In the genomic region with DNA sequence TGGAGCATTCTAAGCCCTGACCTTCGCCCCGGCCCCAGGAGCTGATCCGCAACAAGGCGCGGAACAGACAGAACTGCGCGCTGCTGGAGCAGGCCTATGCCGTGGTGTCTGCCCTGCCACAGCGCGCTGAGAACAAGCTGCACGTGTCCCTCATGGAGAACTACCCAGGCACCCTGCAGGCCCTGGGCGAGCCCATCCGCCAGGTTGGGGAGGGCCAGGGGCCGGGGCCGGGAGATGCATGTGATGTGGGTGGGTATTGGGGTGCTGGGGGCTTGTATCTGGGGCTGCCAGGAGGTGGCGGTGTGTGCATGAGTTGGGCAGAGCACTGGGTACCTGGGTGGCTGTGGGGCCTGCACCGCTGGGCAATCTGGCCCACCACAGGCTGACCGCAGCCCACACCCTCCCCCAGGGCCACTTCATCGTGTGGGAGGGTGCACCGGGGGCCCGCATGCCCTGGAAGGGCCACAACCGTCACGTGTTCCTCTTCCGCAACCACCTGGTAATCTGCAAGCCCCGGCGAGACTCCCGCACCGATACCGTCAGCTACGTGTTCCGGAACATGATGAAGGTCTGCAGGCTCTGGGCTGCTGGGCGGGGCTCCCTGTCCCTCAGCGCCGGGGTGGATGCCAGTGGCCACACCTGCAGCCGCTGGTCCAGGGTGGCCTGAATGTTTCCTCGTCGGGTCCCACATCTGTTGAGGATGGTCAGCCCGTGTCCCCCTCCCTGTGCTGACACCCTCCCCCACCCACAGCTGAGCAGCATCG, we compare ENCODE assay signal across 1 cellular context.
TF ChIP-seq lines count a peak whose summit lies in the region.

No MANE protein-coding gene starts in this region.

TF ChIP-seq in K562, 482 proteins besides CTCF, POLR2A, EP300 and RAD21 (continued from another document and continues in another):
- TF ChIP-seq PHF20 (IDR thresholded peaks at IDR 0.05; ENCODE audit: partially characterized antibody): no peak
- TF ChIP-seq ZNF134 (CRISPR knock-in tag; conservative IDR thresholded peaks at IDR 0.05): no peak
- TF ChIP-seq SMAD1 (IDR thresholded peaks at IDR 0.05; ENCODE audit: low read depth, low read length, partially characterized antibody): no peak
- TF ChIP-seq ZNF436 (CRISPR knock-in tag; IDR thresholded peaks at IDR 0.05): no peak
- TF ChIP-seq, protein P1, sequence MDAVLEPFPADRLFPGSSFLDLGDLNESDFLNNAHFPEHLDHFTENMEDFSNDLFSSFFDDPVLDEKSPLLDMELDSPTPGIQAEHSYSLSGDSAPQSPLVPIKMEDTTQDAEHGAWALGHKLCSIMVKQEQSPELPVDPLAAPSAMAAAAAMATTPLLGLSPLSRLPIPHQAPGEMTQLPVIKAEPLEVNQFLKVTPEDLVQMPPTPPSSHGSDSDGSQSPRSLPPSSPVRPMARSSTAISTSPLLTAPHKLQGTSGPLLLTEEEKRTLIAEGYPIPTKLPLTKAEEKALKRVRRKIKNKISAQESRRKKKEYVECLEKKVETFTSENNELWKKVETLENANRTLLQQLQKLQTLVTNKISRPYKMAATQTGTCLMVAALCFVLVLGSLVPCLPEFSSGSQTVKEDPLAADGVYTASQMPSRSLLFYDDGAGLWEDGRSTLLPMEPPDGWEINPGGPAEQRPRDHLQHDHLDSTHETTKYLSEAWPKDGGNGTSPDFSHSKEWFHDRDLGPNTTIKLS (IDR thresholded peaks at IDR 0.05; ENCODE audit: borderline replicate concordance, low read depth): peak; percentile 69; the same call in 1 of the 2 replicates
- no peak; the same call in 1 of the 2 replicates for TF ChIP-seq NCOR1 (IDR thresholded peaks at IDR 0.05)
- no peak for TF ChIP-seq ZNF311 (CRISPR knock-in tag; IDR thresholded peaks at IDR 0.05)
- no peak for TF ChIP-seq ZNF24 (IDR thresholded peaks at IDR 0.05)
- no peak for TF ChIP-seq JUNB (CRISPR knock-in tag; conservative IDR thresholded peaks at IDR 0.05)
- TF ChIP-seq MYBL2 (IDR thresholded peaks at IDR 0.05; ENCODE audit: low read depth): no peak
- no peak for TF ChIP-seq MYBL2 (CRISPR knock-in tag; IDR thresholded peaks at IDR 0.05; ENCODE audit: borderline replicate concordance)
- TF ChIP-seq CHD4 (IDR thresholded peaks at IDR 0.05; ENCODE audit: insufficient read depth, insufficient replicate concordance, low read depth, low read length, poor library complexity, severe bottlenecking): no peak
- no peak for TF ChIP-seq POLR3A (IDR thresholded peaks at IDR 0.05; ENCODE audit: borderline replicate concordance, extremely low read depth, insufficient read depth, insufficient read length)
- TF ChIP-seq SMAD3 (CRISPR knock-in tag; conservative IDR thresholded peaks at IDR 0.05): no peak
- TF ChIP-seq, protein P2, sequence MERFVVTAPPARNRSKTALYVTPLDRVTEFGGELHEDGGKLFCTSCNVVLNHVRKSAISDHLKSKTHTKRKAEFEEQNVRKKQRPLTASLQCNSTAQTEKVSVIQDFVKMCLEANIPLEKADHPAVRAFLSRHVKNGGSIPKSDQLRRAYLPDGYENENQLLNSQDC (CRISPR knock-in tag; IDR thresholded peaks at IDR 0.05): no peak
- TF ChIP-seq NBN (IDR thresholded peaks at IDR 0.05; ENCODE audit: low read depth): no peak; the same call in 1 of the 2 replicates
- TF ChIP-seq GABPA (tag; conservative IDR thresholded peaks at IDR 0.05; ENCODE audit: low read depth): peak; percentile 31; the same call in 1 of the 2 replicates
- no peak for TF ChIP-seq ZNF324 (CRISPR knock-in tag; IDR thresholded peaks at IDR 0.05)
- TF ChIP-seq, protein P3, sequence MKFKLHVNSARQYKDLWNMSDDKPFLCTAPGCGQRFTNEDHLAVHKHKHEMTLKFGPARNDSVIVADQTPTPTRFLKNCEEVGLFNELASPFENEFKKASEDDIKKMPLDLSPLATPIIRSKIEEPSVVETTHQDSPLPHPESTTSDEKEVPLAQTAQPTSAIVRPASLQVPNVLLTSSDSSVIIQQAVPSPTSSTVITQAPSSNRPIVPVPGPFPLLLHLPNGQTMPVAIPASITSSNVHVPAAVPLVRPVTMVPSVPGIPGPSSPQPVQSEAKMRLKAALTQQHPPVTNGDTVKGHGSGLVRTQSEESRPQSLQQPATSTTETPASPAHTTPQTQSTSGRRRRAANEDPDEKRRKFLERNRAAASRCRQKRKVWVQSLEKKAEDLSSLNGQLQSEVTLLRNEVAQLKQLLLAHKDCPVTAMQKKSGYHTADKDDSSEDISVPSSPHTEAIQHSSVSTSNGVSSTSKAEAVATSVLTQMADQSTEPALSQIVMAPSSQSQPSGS (CRISPR knock-in tag; IDR thresholded peaks at IDR 0.05): no peak
- 0 out of 2 replicates have a peak, but pooled peaks have one; percentile 45 for TF ChIP-seq CBX1 (IDR thresholded peaks at IDR 0.05; ENCODE audit: low read depth)
- TF ChIP-seq, protein P4, sequence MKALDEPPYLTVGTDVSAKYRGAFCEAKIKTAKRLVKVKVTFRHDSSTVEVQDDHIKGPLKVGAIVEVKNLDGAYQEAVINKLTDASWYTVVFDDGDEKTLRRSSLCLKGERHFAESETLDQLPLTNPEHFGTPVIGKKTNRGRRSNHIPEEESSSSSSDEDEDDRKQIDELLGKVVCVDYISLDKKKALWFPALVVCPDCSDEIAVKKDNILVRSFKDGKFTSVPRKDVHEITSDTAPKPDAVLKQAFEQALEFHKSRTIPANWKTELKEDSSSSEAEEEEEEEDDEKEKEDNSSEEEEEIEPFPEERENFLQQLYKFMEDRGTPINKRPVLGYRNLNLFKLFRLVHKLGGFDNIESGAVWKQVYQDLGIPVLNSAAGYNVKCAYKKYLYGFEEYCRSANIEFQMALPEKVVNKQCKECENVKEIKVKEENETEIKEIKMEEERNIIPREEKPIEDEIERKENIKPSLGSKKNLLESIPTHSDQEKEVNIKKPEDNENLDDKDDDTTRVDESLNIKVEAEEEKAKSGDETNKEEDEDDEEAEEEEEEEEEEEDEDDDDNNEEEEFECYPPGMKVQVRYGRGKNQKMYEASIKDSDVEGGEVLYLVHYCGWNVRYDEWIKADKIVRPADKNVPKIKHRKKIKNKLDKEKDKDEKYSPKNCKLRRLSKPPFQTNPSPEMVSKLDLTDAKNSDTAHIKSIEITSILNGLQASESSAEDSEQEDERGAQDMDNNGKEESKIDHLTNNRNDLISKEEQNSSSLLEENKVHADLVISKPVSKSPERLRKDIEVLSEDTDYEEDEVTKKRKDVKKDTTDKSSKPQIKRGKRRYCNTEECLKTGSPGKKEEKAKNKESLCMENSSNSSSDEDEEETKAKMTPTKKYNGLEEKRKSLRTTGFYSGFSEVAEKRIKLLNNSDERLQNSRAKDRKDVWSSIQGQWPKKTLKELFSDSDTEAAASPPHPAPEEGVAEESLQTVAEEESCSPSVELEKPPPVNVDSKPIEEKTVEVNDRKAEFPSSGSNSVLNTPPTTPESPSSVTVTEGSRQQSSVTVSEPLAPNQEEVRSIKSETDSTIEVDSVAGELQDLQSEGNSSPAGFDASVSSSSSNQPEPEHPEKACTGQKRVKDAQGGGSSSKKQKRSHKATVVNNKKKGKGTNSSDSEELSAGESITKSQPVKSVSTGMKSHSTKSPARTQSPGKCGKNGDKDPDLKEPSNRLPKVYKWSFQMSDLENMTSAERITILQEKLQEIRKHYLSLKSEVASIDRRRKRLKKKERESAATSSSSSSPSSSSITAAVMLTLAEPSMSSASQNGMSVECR (CRISPR knock-in tag; IDR thresholded peaks at IDR 0.05): peak; percentile 79
- no peak for TF ChIP-seq NFIX (CRISPR knock-in tag; IDR thresholded peaks at IDR 0.05; ENCODE audit: low read depth)
- no peak for TF ChIP-seq SRSF3 (IDR thresholded peaks at IDR 0.05; ENCODE audit: insufficient read depth, low read length)
- TF ChIP-seq, protein P5, sequence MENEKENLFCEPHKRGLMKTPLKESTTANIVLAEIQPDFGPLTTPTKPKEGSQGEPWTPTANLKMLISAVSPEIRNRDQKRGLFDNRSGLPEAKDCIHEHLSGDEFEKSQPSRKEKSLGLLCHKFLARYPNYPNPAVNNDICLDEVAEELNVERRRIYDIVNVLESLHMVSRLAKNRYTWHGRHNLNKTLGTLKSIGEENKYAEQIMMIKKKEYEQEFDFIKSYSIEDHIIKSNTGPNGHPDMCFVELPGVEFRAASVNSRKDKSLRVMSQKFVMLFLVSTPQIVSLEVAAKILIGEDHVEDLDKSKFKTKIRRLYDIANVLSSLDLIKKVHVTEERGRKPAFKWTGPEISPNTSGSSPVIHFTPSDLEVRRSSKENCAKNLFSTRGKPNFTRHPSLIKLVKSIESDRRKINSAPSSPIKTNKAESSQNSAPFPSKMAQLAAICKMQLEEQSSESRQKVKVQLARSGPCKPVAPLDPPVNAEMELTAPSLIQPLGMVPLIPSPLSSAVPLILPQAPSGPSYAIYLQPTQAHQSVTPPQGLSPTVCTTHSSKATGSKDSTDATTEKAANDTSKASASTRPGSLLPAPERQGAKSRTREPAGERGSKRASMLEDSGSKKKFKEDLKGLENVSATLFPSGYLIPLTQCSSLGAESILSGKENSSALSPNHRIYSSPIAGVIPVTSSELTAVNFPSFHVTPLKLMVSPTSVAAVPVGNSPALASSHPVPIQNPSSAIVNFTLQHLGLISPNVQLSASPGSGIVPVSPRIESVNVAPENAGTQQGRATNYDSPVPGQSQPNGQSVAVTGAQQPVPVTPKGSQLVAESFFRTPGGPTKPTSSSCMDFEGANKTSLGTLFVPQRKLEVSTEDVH (IDR thresholded peaks at IDR 0.05; ENCODE audit: low read depth, partially characterized antibody): no peak
- TF ChIP-seq, protein P6, sequence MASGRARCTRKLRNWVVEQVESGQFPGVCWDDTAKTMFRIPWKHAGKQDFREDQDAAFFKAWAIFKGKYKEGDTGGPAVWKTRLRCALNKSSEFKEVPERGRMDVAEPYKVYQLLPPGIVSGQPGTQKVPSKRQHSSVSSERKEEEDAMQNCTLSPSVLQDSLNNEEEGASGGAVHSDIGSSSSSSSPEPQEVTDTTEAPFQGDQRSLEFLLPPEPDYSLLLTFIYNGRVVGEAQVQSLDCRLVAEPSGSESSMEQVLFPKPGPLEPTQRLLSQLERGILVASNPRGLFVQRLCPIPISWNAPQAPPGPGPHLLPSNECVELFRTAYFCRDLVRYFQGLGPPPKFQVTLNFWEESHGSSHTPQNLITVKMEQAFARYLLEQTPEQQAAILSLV (tag; IDR thresholded peaks at IDR 0.05): no peak
- no peak for TF ChIP-seq NR2C1 (IDR thresholded peaks at IDR 0.05)
- TF ChIP-seq NR2C1 (tag; IDR thresholded peaks at IDR 0.05): no peak
- TF ChIP-seq, protein P7, sequence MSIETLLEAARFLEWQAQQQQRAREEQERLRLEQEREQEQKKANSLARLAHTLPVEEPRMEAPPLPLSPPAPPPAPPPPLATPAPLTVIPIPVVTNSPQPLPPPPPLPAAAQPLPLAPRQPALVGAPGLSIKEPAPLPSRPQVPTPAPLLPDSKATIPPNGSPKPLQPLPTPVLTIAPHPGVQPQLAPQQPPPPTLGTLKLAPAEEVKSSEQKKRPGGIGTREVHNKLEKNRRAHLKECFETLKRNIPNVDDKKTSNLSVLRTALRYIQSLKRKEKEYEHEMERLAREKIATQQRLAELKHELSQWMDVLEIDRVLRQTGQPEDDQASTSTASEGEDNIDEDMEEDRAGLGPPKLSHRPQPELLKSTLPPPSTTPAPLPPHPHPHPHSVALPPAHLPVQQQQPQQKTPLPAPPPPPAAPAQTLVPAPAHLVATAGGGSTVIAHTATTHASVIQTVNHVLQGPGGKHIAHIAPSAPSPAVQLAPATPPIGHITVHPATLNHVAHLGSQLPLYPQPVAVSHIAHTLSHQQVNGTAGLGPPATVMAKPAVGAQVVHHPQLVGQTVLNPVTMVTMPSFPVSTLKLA (conservative IDR thresholded peaks at IDR 0.05): peak; percentile 83 to 91
- no peak for TF ChIP-seq U2AF1 (optimal IDR thresholded peaks at IDR 0.05; ENCODE audit: low read depth, low read length)
- TF ChIP-seq NR3C1 (CRISPR knock-in tag; IDR thresholded peaks at IDR 0.05): no peak
- TF ChIP-seq ZNF445 (CRISPR knock-in tag; IDR thresholded peaks at IDR 0.05; ENCODE audit: low read depth): no peak
- TF ChIP-seq EHMT2 (IDR thresholded peaks at IDR 0.05): no peak
- TF ChIP-seq HDAC2 (IDR thresholded peaks at IDR 0.05): peak; percentile 82
- peak in 1 of 2 experiments; percentile 23; a peak in 1 of 4 replicates for TF ChIP-seq TBL1XR1 (IDR thresholded peaks at IDR 0.05; ENCODE audit: low read length in 2 of 2)
- TF ChIP-seq HNRNPUL1 (IDR thresholded peaks at IDR 0.05; ENCODE audit: low read length): no peak
- peak; percentile 96 for TF ChIP-seq CXXC5 (CRISPR knock-in tag; IDR thresholded peaks at IDR 0.05)
- TF ChIP-seq STAT5B (CRISPR knock-in tag; IDR thresholded peaks at IDR 0.05): no peak
- TF ChIP-seq, protein P8, sequence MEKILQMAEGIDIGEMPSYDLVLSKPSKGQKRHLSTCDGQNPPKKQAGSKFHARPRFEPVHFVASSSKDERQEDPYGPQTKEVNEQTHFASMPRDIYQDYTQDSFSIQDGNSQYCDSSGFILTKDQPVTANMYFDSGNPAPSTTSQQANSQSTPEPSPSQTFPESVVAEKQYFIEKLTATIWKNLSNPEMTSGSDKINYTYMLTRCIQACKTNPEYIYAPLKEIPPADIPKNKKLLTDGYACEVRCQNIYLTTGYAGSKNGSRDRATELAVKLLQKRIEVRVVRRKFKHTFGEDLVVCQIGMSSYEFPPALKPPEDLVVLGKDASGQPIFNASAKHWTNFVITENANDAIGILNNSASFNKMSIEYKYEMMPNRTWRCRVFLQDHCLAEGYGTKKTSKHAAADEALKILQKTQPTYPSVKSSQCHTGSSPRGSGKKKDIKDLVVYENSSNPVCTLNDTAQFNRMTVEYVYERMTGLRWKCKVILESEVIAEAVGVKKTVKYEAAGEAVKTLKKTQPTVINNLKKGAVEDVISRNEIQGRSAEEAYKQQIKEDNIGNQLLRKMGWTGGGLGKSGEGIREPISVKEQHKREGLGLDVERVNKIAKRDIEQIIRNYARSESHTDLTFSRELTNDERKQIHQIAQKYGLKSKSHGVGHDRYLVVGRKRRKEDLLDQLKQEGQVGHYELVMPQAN (IDR thresholded peaks at IDR 0.05; ENCODE audit: borderline replicate concordance): 0 out of 2 replicates have a peak, but pooled peaks have one; percentile 17
- TF ChIP-seq MAFK (IDR thresholded peaks at IDR 0.05; ENCODE audit: low read length): no peak
- TF ChIP-seq RFX5 (IDR thresholded peaks at IDR 0.05; ENCODE audit: low read depth, low read length): no peak
- peak; percentile 92 for TF ChIP-seq SMAD4 (CRISPR knock-in tag; conservative IDR thresholded peaks at IDR 0.05)
- TF ChIP-seq, protein P9, sequence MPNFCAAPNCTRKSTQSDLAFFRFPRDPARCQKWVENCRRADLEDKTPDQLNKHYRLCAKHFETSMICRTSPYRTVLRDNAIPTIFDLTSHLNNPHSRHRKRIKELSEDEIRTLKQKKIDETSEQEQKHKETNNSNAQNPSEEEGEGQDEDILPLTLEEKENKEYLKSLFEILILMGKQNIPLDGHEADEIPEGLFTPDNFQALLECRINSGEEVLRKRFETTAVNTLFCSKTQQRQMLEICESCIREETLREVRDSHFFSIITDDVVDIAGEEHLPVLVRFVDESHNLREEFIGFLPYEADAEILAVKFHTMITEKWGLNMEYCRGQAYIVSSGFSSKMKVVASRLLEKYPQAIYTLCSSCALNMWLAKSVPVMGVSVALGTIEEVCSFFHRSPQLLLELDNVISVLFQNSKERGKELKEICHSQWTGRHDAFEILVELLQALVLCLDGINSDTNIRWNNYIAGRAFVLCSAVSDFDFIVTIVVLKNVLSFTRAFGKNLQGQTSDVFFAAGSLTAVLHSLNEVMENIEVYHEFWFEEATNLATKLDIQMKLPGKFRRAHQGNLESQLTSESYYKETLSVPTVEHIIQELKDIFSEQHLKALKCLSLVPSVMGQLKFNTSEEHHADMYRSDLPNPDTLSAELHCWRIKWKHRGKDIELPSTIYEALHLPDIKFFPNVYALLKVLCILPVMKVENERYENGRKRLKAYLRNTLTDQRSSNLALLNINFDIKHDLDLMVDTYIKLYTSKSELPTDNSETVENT (CRISPR knock-in tag; IDR thresholded peaks at IDR 0.05): no peak
